ENCODE assay signal across 8 cellular contexts in genomic region chr5:38557309-38557710, GRCh38. TPM values are rescaled to one million over a fixed set of nuclear protein-coding genes. Genes with fewer than 3 reads are reported as not detected.
A peak's percentile ranks its signal among the peaks of the same experiment; 100 is the strongest.
DNase-seq lines count a peak whose midpoint lies in the region; ATAC-seq lines count a peak whose summit lies in the region.

No MANE protein-coding gene starts in this region.

- H3K9me3 ChIP-seq in mesodermal cell (ENCODE audit: control insufficient read depth, low read length): no peaks in the 10 kb centered on the region

- ATAC-seq in activated T-cell treated with anti-CD3 and anti-CD28 coated beads, Interleukin-2, amount 50 U/mL, for 72 hours (replicated peaks in 1 of 2): no peak
- no peak for ATAC-seq in central memory CD8-positive, alpha-beta T cell (replicated peaks; ENCODE audit: extremely low read depth, poor library complexity, severe bottlenecking)
- ATAC-seq in GM18520 (IDR thresholded peaks at IDR 0.05; ENCODE audit: unreplicated experiment): no peak

- H3K4me3 ChIP-seq in mesodermal cell (ENCODE audit: extremely low read depth, insufficient read depth, low read length, poor library complexity, severe bottlenecking) (peak overlapping the region; percentile 64), urinary bladder (ENCODE audit: low read depth, low read length) (peak overlapping the region; percentile 98)

- no peaks in the 10 kb centered on the region for H3K36me3 ChIP-seq in mesodermal cell (ENCODE audit: control insufficient read depth, insufficient read depth, low read length)
- no peaks in the 10 kb centered on the region for H3K36me3 ChIP-seq in urinary bladder (ENCODE audit: insufficient read depth)

- peaks cover 69% of the 10 kb centered on the region for H3K27me3 Mint-ChIP-seq in activated T-cell treated with anti-CD3 and anti-CD28 coated beads, Interleukin-2, amount 50 U/mL, for 72 hours (ENCODE audit: low read depth)
- peaks cover 67% of the 10 kb centered on the region for H3K27me3 Mint-ChIP-seq in central memory CD8-positive, alpha-beta T cell

- no peak overlapping the region for H3K27ac Mint-ChIP-seq in activated T-cell treated with anti-CD3 and anti-CD28 coated beads, Interleukin-2, amount 50 U/mL, for 72 hours
- no peak overlapping the region for H3K27ac Mint-ChIP-seq in central memory CD8-positive, alpha-beta T cell (ENCODE audit: low read depth)

- no peaks in the 10 kb centered on the region for H3K9me3 Mint-ChIP-seq in activated T-cell treated with anti-CD3 and anti-CD28 coated beads, Interleukin-2, amount 50 U/mL, for 72 hours
- H3K9me3 Mint-ChIP-seq in central memory CD8-positive, alpha-beta T cell: no peaks in the 10 kb centered on the region

- H3K4me3 Mint-ChIP-seq in activated T-cell treated with anti-CD3 and anti-CD28 coated beads, Interleukin-2, amount 50 U/mL, for 72 hours: peak overlapping the region; percentile 88 to 89
- peak overlapping the region; percentile 67 for H3K4me3 Mint-ChIP-seq in central memory CD8-positive, alpha-beta T cell

- H3K4me1 Mint-ChIP-seq in activated T-cell treated with anti-CD3 and anti-CD28 coated beads, Interleukin-2, amount 50 U/mL, for 72 hours (ENCODE audit: low read depth): peaks cover 10% of the 10 kb centered on the region
- peaks cover 6% of the 10 kb centered on the region for H3K4me1 Mint-ChIP-seq in central memory CD8-positive, alpha-beta T cell

- H3K27ac ChIP-seq in mesodermal cell (ENCODE audit: low read depth, low read length, severe bottlenecking): peak overlapping the region; percentile 88
- peak overlapping the region; percentile 82 for H3K27ac ChIP-seq in urinary bladder (ENCODE audit: low read depth)

- DNase-seq in activated T-cell treated with anti-CD3 and anti-CD28 coated beads, Interleukin-2, amount 50 U/mL, for 72 hours: no peak
- DNase-seq in activated T-cell treated with anti-CD3 and anti-CD28 coated beads, Interleukin-2, amount 50 U/mL, for 48 hours: no peak
- DNase-seq in central memory CD8-positive, alpha-beta T cell (ENCODE audit: low spot score in 2 of 2): no peak
- DNase-seq in mucosa of gallbladder (ENCODE audit: low spot score): no peak
- DNase-seq in stimulated activated naive CD4-positive, alpha-beta T cell treated with Interleukin-2 at 50 U/mL for 16 hours (lab: John Stamatoyannopoulos, UW): no peak

- peaks cover 3 to 4% of the 10 kb centered on the region in 2 donors for H3K36me3 Mint-ChIP-seq in activated T-cell treated with anti-CD3 and anti-CD28 coated beads, Interleukin-2, amount 50 U/mL, for 72 hours (ENCODE audit: insufficient read depth in 2 of 2)
- H3K36me3 Mint-ChIP-seq in central memory CD8-positive, alpha-beta T cell (ENCODE audit: insufficient read depth): no peaks in the 10 kb centered on the region

- WGBS in mesodermal cell (ENCODE audit: insufficient coverage in 2 of 2), 2 experiments: 16 to 24% methylated on average over 12 to 13 of the region's 14 CpGs
- 2% methylated on average over 14 of the region's 14 CpGs for WGBS in urinary bladder

- H3K4me1 ChIP-seq in mesodermal cell (ENCODE audit: control insufficient read depth, insufficient read depth, low read length, poor library complexity, severe bottlenecking) (no peaks in the 10 kb centered on the region), urinary bladder (ENCODE audit: insufficient read depth) (peaks cover 1% of the 10 kb centered on the region)

RNA-seq across cellular contexts. Expression of gene LIFR, which starts 0.9 kb away (rescaled TPM):
- total RNA-seq in activated T-cell treated with anti-CD3 and anti-CD28 coated beads, Interleukin-2, amount 50 U/mL, for 72 hours: under 1 TPM; 0.05 to 0.23 TPM
- polyA plus RNA-seq in mesodermal cell (2013, experiment 1 of 2): 75.5 TPM
- 78.2 TPM for polyA plus RNA-seq in mesodermal cell (2013, experiment 2 of 2)
- total RNA-seq in urinary bladder (190 TPM), mucosa of gallbladder (58.0 TPM)
- polyA plus RNA-seq in urinary bladder: 25.7 TPM

Comparison
In these comparisons a context has a peak if more than half of its experiments do, and no peak if none do; other contexts are left out.
1. RNA of gene LIFR, which starts 0.9 kb away (total RNA-seq): 190 TPM in urinary bladder (single experiment) and 58.0 TPM in mucosa of gallbladder (single experiment); 0.05 to 0.23 TPM in activated T-cell treated with anti-CD3 and anti-CD28 coated beads, Interleukin-2, amount 50 U/mL, for 72 hours; every median in the first group is over 10 times any median in the second.